19 cellular contexts compared by ENCODE assay signal in genomic region chr2:236241181-236242056, GRCh38. TPM values are rescaled to one million over a fixed set of nuclear protein-coding genes. Genes with fewer than 3 reads are reported as not detected.
"Had no signal": no experiment of that assay in that cellular context is flagged by ENCODE, and none has a peak within 500 bp of the region (broad histone marks: within the 10 kb centered on the region; RNA-seq: fewer than 3 reads in every experiment).

No MANE protein-coding gene starts in this region.

- H3K36me3 ChIP-seq: neutrophil, right lobe of liver had no signal

- H3K9me3 Mint-ChIP-seq: activated naive CD8-positive, alpha-beta T cell treated with anti-CD3 and anti-CD28 coated beads for 36 hours; activated T-cell treated with anti-CD3 and anti-CD28 coated beads, Interleukin-2, amount 50 U/mL, for 4 hours; T-helper 2 cell treated with Interferon-gamma antibody and Interleukin-4, amounts not matched to agents 5 μg/mL and 100 μg/mL, for 36 hours had no signal

- H3K4me1 ChIP-seq: right lobe of liver had no signal

- H3K4me3 ChIP-seq: right lobe of liver had no signal

- H3K27ac ChIP-seq: neutrophil, right lobe of liver had no signal

- DNase-seq: activated CD4-positive, alpha-beta T cell treated with anti-CD3 and anti-CD28 coated beads, Interleukin-2, amount 50 U/mL, for 4 hours; activated gamma-delta T cell treated with Interleukin-2 at 50 U/mL for 16 hours; activated naive CD8-positive, alpha-beta T cell treated with anti-CD3 and anti-CD28 coated beads for 36 hours; activated T-cell treated with anti-CD3 and anti-CD28 coated beads, Interleukin-2, amount 50 U/mL, for 4 hours; anterior cingulate cortex; hypothalamus; midbrain; naive thymus-derived CD4-positive, alpha-beta T cell; right lobe of liver; stimulated activated CD4-positive, alpha-beta T cell treated with anti-CD3 and anti-CD28 coated beads, Interleukin-4, amount 100 ng/mL, for 1 hour; stimulated activated CD8-positive, alpha-beta memory T cell treated with anti-CD3 and anti-CD28 coated beads, Interleukin-4, amount 100 ng/mL, for 48 hours; stimulated activated naive CD8-positive, alpha-beta T cell treated with anti-CD3 and anti-CD28 coated beads, Interleukin-15, Interleukin-2, amounts not matched to agents 100 U/mL and 50 U/mL, for 24 hours had no signal

- H3K4me3 Mint-ChIP-seq: activated naive CD8-positive, alpha-beta T cell treated with anti-CD3 and anti-CD28 coated beads for 36 hours; activated T-cell treated with anti-CD3 and anti-CD28 coated beads, Interleukin-2, amount 50 U/mL, for 4 hours; naive thymus-derived CD4-positive, alpha-beta T cell; T-helper 2 cell treated with Interferon-gamma antibody and Interleukin-4, amounts not matched to agents 5 μg/mL and 100 μg/mL, for 36 hours had no signal

- H3K27me3 ChIP-seq: right lobe of liver had no signal

- ATAC-seq: activated CD4-positive, CD25-positive, alpha-beta regulatory T cell treated with anti-CD3 and anti-CD28 coated beads, Interleukin-2, amount 50 U/mL, for 24 hours; activated T-cell treated with anti-CD3 and anti-CD28 coated beads, Interleukin-2, amount 50 U/mL, for 4 hours; naive thymus-derived CD4-positive, alpha-beta T cell; stimulated activated naive CD8-positive, alpha-beta T cell treated with anti-CD3 and anti-CD28 coated beads, Interleukin-15, Interleukin-2, amounts not matched to agents 100 U/mL and 50 U/mL, for 24 hours had no signal

- H3K27ac Mint-ChIP-seq: activated naive CD8-positive, alpha-beta T cell treated with anti-CD3 and anti-CD28 coated beads for 36 hours; naive thymus-derived CD4-positive, alpha-beta T cell; T-helper 2 cell treated with Interferon-gamma antibody and Interleukin-4, amounts not matched to agents 5 μg/mL and 100 μg/mL, for 36 hours had no signal

- H3K9me3 ChIP-seq: neutrophil, right lobe of liver had no signal

- H3K36me3 Mint-ChIP-seq: activated naive CD8-positive, alpha-beta T cell treated with anti-CD3 and anti-CD28 coated beads for 36 hours had no signal

RNA-seq across cellular contexts. Expression of gene ASB18, which starts 22.8 kb away (rescaled TPM):
- total RNA-seq: activated naive CD8-positive, alpha-beta T cell treated with anti-CD3 and anti-CD28 coated beads for 36 hours; activated T-cell treated with anti-CD3 and anti-CD28 coated beads, Interleukin-2, amount 50 U/mL, for 4 hours; bronchial epithelial cell; lung; naive thymus-derived CD4-positive, alpha-beta T cell; posterior vena cava; right lobe of liver; temporal lobe had no signal
- polyA plus RNA-seq: lung; naive thymus-derived CD4-positive, alpha-beta T cell had no signal
